17 cellular contexts compared by ENCODE assay signal in the genomic region with DNA sequence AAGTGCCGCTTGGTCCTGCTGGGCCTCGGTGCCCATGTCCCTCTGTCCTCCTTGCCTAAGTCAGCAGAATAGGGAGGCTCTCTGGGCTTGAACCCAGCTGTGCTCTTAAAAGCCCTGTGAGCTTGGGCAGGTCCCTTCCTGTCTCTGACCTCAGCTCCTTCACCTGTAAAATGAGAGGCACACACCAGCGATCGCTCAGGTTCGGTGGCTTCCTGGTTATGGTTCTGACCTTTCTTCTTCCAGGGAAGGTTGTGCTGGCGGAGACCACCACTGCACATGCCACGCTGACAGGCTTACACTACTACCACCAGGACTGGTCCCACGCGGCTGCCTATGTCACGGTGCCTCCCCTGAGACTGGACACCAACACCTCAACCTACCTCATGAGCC. TPM values are rescaled to one million over a fixed set of nuclear protein-coding genes. Genes with fewer than 3 reads are reported as not detected.
DNase-seq lines count a peak whose midpoint lies in the region; ATAC-seq, FAIRE-seq and TF ChIP-seq lines count a peak whose summit lies in the region.
"Had no signal": no experiment of that assay in that cellular context is flagged by ENCODE, and none has a peak within 500 bp of the region (broad histone marks: within the 10 kb centered on the region; RNA-seq: fewer than 3 reads in every experiment).

No MANE protein-coding gene starts in this region.

- H3K79me1 ChIP-seq in H9 (ENCODE audit: insufficient read depth, low read depth, low read length, poor library complexity, severe bottlenecking) (no peaks in the 10 kb centered on the region), neuronal stem cell (ENCODE audit: low read depth, low read length) (peaks cover 8% of the 10 kb centered on the region)

- POLR2A ChIA-PET in A549 (lab: Yijun Ruan, JAX), result no interaction called here

- peak; percentile 22 to 44; a peak in 2 of 6 replicates for ATAC-seq in A549
- ATAC-seq: CD8-positive, alpha-beta T cell had no signal

- no peak overlapping the region for H2BK20ac ChIP-seq in H9 (ENCODE audit: low read depth, low read length, poor library complexity, severe bottlenecking)

- H2BK120ac ChIP-seq in H9 (ENCODE audit: low read depth, low read length, poor library complexity, severe bottlenecking), result no peak overlapping the region
- no peak overlapping the region for H2BK120ac ChIP-seq in neuronal stem cell (ENCODE audit: low read depth, low read length)

- H3K4me1 ChIP-seq in A549 (no peaks in the 10 kb centered on the region), H9 (ENCODE audit: insufficient read depth, low read length) (no peaks in the 10 kb centered on the region), neuronal stem cell (ENCODE audit: control insufficient read depth in 2 of 2, insufficient read depth in 1 of 2, low read depth in 1 of 2, low read length in 2 of 2) (peaks cover 0 to 3% of the 10 kb centered on the region in 2 donors)

- H2AK5ac ChIP-seq in H9 (ENCODE audit: insufficient read length, low read length) (no peak overlapping the region), neuronal stem cell (ENCODE audit: low read depth, low read length) (no peak overlapping the region)

- FAIRE-seq in A549 (lab: Jason Lieb, UNC), result no peak
- FAIRE-seq: D721Med, G401.6, GM12891 had no signal

- H3K18ac ChIP-seq in H9 (ENCODE audit: insufficient read length, low read depth, low read length) (no peak overlapping the region), neuronal stem cell (ENCODE audit: low read length) (no peak overlapping the region)

- no peak for TF ChIP-seq CTCF in A549 (IDR thresholded peaks at IDR 0.05)
- no peak for TF ChIP-seq CTCF in H9 (conservative IDR thresholded peaks at IDR 0.05)

- peaks cover 0 to 6% (median 0%) of the 10 kb centered on the region in 3 experiments; a peak in 2 of 7 replicates for H3K36me3 Mint-ChIP-seq in H9 (ENCODE audit: insufficient read depth in 1 of 3, low read depth in 3 of 3)
- H3K36me3 Mint-ChIP-seq: CD14-positive monocyte; CD8-positive, alpha-beta T cell had no signal

- no peaks in the 10 kb centered on the region for H4K20me1 ChIP-seq in H9 (ENCODE audit: control insufficient read depth, insufficient read depth, insufficient read length)

- H4K8ac ChIP-seq in H9 (replicated peaks; ENCODE audit: insufficient read length, low read depth, low read length), result no peak overlapping the region
- no peak overlapping the region for H4K8ac ChIP-seq in neuronal stem cell (ENCODE audit: low read depth, low read length)

- CTCF ChIA-PET in A549 (lab: Yijun Ruan, JAX), result interaction anchor here (1.9 to 34.5 kb wide), 5 partner anchors 8 to 83 kb away, joined by 5 to 669 read pairs (median 36); partner anchors contain the start of gene DPYSL5

- TF ChIP-seq RAD21 in A549 (conservative IDR thresholded peaks at IDR 0.05 in 1 of 2, IDR thresholded peaks at IDR 0.05 in 1 of 2), result no peak

- no peak overlapping the region for H2BK12ac ChIP-seq in H9 (ENCODE audit: insufficient read length, low read depth, low read length)
- H2BK12ac ChIP-seq in neuronal stem cell (ENCODE audit: low read length), result no peak overlapping the region

- H3K36me3 ChIP-seq in neuronal stem cell (replicated peaks in 1 of 2; ENCODE audit: control insufficient read depth in 2 of 2, insufficient read depth in 2 of 2, low read length in 2 of 2), result peaks cover 49 to 89% of the 10 kb centered on the region in 2 donors

- H3K27me3 ChIP-seq in H9 (ENCODE audit: insufficient read depth, low read length) (no peaks in the 10 kb centered on the region), neuronal stem cell (ENCODE audit: control insufficient read depth in 3 of 3, insufficient read depth in 3 of 3, low read depth in 1 of 3, low read length in 3 of 3) (no peaks in the 10 kb centered on the region)

- no peak overlapping the region for H3K56ac ChIP-seq in H9 (ENCODE audit: insufficient read length, low read depth, low read length)

- whole genome bisulfite sequencing in A549 (ENCODE audit: missing lambda C conversion rate), result 69% methylated on average over 10 of the region's 10 CpGs
- no CpG with 5 or more reads among the region's 10 CpGs for WGBS in H9 (ENCODE audit: extremely low coverage, insufficient read length, low lambda C conversion rate)
- no CpG with 5 or more reads among the region's 10 CpGs for WGBS in neuronal stem cell (ENCODE audit: extremely low coverage in 2 of 2, insufficient read length in 2 of 2, insufficient replicate concordance in 1 of 2), 2 donors

- H3K4me2 ChIP-seq in A549 (no peak overlapping the region), H9 (ENCODE audit: insufficient read depth, insufficient read length, low read length) (no peak overlapping the region), neuronal stem cell (ENCODE audit: insufficient read depth, low read length, poor library complexity, severe bottlenecking) (no peak overlapping the region)

- no peaks in the 10 kb centered on the region for H3K79me2 ChIP-seq in H9 (ENCODE audit: insufficient read depth, low read length)

- TF ChIP-seq EP300 in A549 (IDR thresholded peaks at IDR 0.05), result no peak

- H3K4me3 ChIP-seq in A549, result no peak overlapping the region
- H3K4me3 ChIP-seq in neuronal stem cell (ENCODE audit: low read length in 2 of 2), result no peak overlapping the region
- H3K4me3 ChIP-seq: HAP-1 had no signal

- no peaks in the 10 kb centered on the region for H3K9me3 ChIP-seq in A549
- H3K9me3 ChIP-seq in H9 (ENCODE audit: control insufficient read depth, low read depth, low read length), result no peaks in the 10 kb centered on the region
- H3K9me3 ChIP-seq in neuronal stem cell (replicated peaks in 1 of 2; ENCODE audit: control insufficient read depth in 2 of 2, insufficient read depth in 1 of 2, low read depth in 1 of 2, low read length in 2 of 2), result no peaks in the 10 kb centered on the region
- H3K9me3 ChIP-seq: HAP-1 had no signal

- H2BK5ac ChIP-seq in H9 (ENCODE audit: insufficient read length, low read length) (no peak overlapping the region), neuronal stem cell (ENCODE audit: low read length) (no peak overlapping the region)

- H4K91ac ChIP-seq in H9 (ENCODE audit: insufficient read length, low read depth, low read length), result no peak overlapping the region
- no peak overlapping the region for H4K91ac ChIP-seq in neuronal stem cell (ENCODE audit: low read depth, low read length, poor library complexity)

- no peak overlapping the region for H3K9ac ChIP-seq in H9 (ENCODE audit: extremely low read depth, insufficient read length, low read length)
- H3K9ac ChIP-seq in neuronal stem cell (ENCODE audit: low read depth, low read length, poor library complexity), result no peak overlapping the region

- H3K4ac ChIP-seq in H9 (ENCODE audit: low read depth, low read length), result no peak overlapping the region
- H3K4ac ChIP-seq in neuronal stem cell (ENCODE audit: low read length), result no peak overlapping the region

- H3K14ac ChIP-seq in H9 (ENCODE audit: insufficient read depth, low read length) (no peak overlapping the region), neuronal stem cell (ENCODE audit: low read length) (no peak overlapping the region)

- H3K23ac ChIP-seq in H9 (ENCODE audit: insufficient read length, low read depth, low read length), result no peak overlapping the region
- H3K23ac ChIP-seq in neuronal stem cell (ENCODE audit: low read depth, low read length, poor library complexity), result peak overlapping the region; percentile 67

- H3K27ac Mint-ChIP-seq in H9, result no peak overlapping the region
- H3K27ac Mint-ChIP-seq: CD8-positive, alpha-beta T cell had no signal

- H2AFZ ChIP-seq in H9 (ENCODE audit: low read length), result no peak overlapping the region
- H2AFZ ChIP-seq in neuronal stem cell (ENCODE audit: low read length), result no peak overlapping the region

- H3K27ac ChIP-seq in A549 (no peak overlapping the region), H9 (ENCODE audit: insufficient read length, low read depth, low read length) (no peak overlapping the region), cingulate gyrus (ENCODE audit: low read depth, low read length) (peak overlapping the region; percentile 47), neuronal stem cell (replicated peaks; ENCODE audit: low read length) (no peak overlapping the region)

- no peak overlapping the region for H4K5ac ChIP-seq in H9 (ENCODE audit: insufficient read length, low read depth, low read length)

- no peaks in the 10 kb centered on the region for H3K23me2 ChIP-seq in H9 (ENCODE audit: insufficient read length, low read depth, low read length, poor library complexity, severe bottlenecking)

- H2BK15ac ChIP-seq in H9 (ENCODE audit: low read depth, low read length) (no peak overlapping the region), neuronal stem cell (ENCODE audit: low read length) (no peak overlapping the region)

- DNase-seq in A549 (ENCODE audit: low read depth in 1 of 2, low spot score in 1 of 2) (no peak), H9 (peak; percentile 15), neuronal stem cell (ENCODE audit: low spot score) (no peak), SHP77 treated with DMSO at 0.1 percent for 48 hours (lab: John Stamatoyannopoulos, UW) (no peak), OCI-M2 (lab: John Stamatoyannopoulos, UW; ENCODE audit: unreplicated experiment) (no peak)
- DNase-seq: COR-L47, DMS153, DMS79 treated with DMSO at 0.1 percent for 48 hours, EL, GOT3 had no signal

- H3K27me3 Mint-ChIP-seq in H9 (ENCODE audit: low read depth), result peaks cover 12% of the 10 kb centered on the region

- no peaks in the 10 kb centered on the region for H3K9me3 Mint-ChIP-seq in H9
- H3K9me3 Mint-ChIP-seq: CD8-positive, alpha-beta T cell had no signal

- H3K4me3 Mint-ChIP-seq in H9, result no peak overlapping the region; a peak in 1 of 5 replicates
- H3K4me3 Mint-ChIP-seq: CD8-positive, alpha-beta T cell had no signal

- H3T11ph ChIP-seq in H9 (ENCODE audit: low read length), result no peak overlapping the region

- TF ChIP-seq POLR2A in A549 (IDR thresholded peaks at IDR 0.05; ENCODE audit: low read length), result no peak

- H3K4me1 Mint-ChIP-seq in H9, result peaks cover 7 to 8% of the 10 kb centered on the region in 2 experiments; a peak in 3 of 4 replicates
- H3K4me1 Mint-ChIP-seq: CD14-positive monocyte had no signal

TF ChIP-seq in A549, 52 proteins besides CTCF, POLR2A, EP300 and RAD21 (continues in another document):
- no peak for TF ChIP-seq ESRRA (IDR thresholded peaks at IDR 0.05; ENCODE audit: borderline replicate concordance, low read length)
- TF ChIP-seq RCOR1 (IDR thresholded peaks at IDR 0.05; ENCODE audit: low read depth, low read length), result no peak
- TF ChIP-seq CBX8 (IDR thresholded peaks at IDR 0.05), result no peak
- no peak for TF ChIP-seq ZFP36 (IDR thresholded peaks at IDR 0.05; ENCODE audit: borderline replicate concordance, partially characterized antibody)
- TF ChIP-seq SMC3 (IDR thresholded peaks at IDR 0.05), result no peak
- TF ChIP-seq BHLHE40 (IDR thresholded peaks at IDR 0.05; ENCODE audit: low read depth, low read length), result no peak
- no peak for TF ChIP-seq HEYL (CRISPR knock-in tag; IDR thresholded peaks at IDR 0.05)

RNA-seq across cellular contexts. Expression of gene MAPRE3, which starts 36.1 kb away (rescaled TPM):
- polyA plus RNA-seq in A549 (2011; rRNA removed) (12.0 and 12.1 TPM in 2 replicates), A549 (2017; fragmentation: RNase III; extraction: RNeasy Plus Mini Kit Qiagen cat#74134 plus additional on column Dnase treatment) (19.3 to 21.8 TPM (median 21.5 TPM) in 3 replicates)
- polyA plus RNA-seq in A549 (2012; cell fraction: cytosol; rRNA removed), result 9.5 and 11.3 TPM in 2 replicates
- 21.3 and 23.4 TPM in 2 replicates for polyA plus RNA-seq in A549 (2012; cell fraction: nucleus; rRNA removed)
- polyA minus RNA-seq in A549 (2011; rRNA and poly(A)+ RNA removed), result 8.9 and 10.4 TPM in 2 replicates
- total RNA-seq in H9 (2021), result 1.9 and 2.0 TPM in 2 replicates
- 13.3 TPM for polyA plus RNA-seq in neuronal stem cell (2013, experiment 1 of 2)
- polyA plus RNA-seq in neuronal stem cell (2013, experiment 2 of 2), result 13.3 TPM
